Comparison of ENCODE assay signal across 13 cellular contexts in the genomic region with DNA sequence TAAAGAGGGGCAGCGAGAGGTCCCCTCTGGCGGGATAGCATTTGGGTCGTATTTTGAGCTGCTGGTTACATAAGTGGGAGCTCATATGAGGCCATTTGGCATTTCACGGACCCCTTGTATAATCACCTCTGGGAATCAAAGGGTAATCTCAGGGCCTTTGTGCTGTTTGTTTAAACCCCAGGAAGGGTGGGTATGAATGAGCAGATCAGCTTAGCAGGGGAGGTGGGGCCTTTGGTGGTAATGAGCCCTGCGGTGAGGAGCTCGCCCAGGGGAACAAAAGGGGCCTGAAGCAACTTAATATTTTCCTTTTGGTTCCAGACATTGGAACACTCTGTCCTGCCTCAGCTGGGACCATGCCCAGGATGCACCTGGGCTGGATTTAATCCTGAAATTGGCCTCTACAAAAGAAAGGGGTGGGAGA. TPM values are rescaled to one million over a fixed set of nuclear protein-coding genes. Genes with fewer than 3 reads are reported as not detected.
DNase-seq lines count a peak whose midpoint lies in the region; ATAC-seq and TF ChIP-seq lines count a peak whose summit lies in the region.
"Had no signal": no experiment of that assay in that cellular context is flagged by ENCODE, and none has a peak within 500 bp of the region (broad histone marks: within the 10 kb centered on the region; RNA-seq: fewer than 3 reads in every experiment).

No MANE protein-coding gene starts in this region.

- H3K4me3 ChIP-seq in cardiac muscle cell = no peak overlapping the region
- peak overlapping the region; percentile 4 to 8 for H3K4me3 ChIP-seq in vagina
- H3K4me3 ChIP-seq: Peyer's patch had no signal

- H3K4me1 Mint-ChIP-seq in brain (peaks cover 48% of the 10 kb centered on the region), nephron progenitor cell (peaks cover 58% of the 10 kb centered on the region)

- peak overlapping the region; percentile 13 to 49 (median 45) for H3K4me3 Mint-ChIP-seq in brain
- peak overlapping the region; percentile 67 for H3K4me3 Mint-ChIP-seq in nephron progenitor cell
- H3K4me3 Mint-ChIP-seq: stimulated activated effector memory CD8-positive, alpha-beta T cell treated with anti-CD3 and anti-CD28 coated beads, Interleukin-12 subunit alpha, Interleukin-12 subunit beta, amount 100 ng/mL, for 72 hours had no signal

- no peaks in the 10 kb centered on the region for H3K27me3 ChIP-seq in cardiac muscle cell
- H3K27me3 ChIP-seq in vagina = no peaks in the 10 kb centered on the region
- H3K27me3 ChIP-seq: Peyer's patch had no signal

- TF ChIP-seq POLR2A in vagina (IDR thresholded peaks at IDR 0.05) = no peak

- intact Hi-C loops in left cardiac atrium (cut with DNase I) = no loop called here
- intact Hi-C loops in vagina (cut with DNase I) = no loop called here

- ATAC-seq in left cardiac atrium = no peak
- no peak for ATAC-seq in GM21825 (IDR thresholded peaks at IDR 0.05; ENCODE audit: unreplicated experiment)
- ATAC-seq: stimulated activated effector memory CD8-positive, alpha-beta T cell treated with anti-CD3 and anti-CD28 coated beads, Interleukin-12 subunit alpha, Interleukin-12 subunit beta, amount 100 ng/mL, for 72 hours had no signal

- H3K36me3 ChIP-seq in cardiac muscle cell (peaks cover 6% of the 10 kb centered on the region), vagina (peaks cover 0 to 19% of the 10 kb centered on the region in 2 donors)

- H3K27ac ChIP-seq in cardiac muscle cell = peak overlapping the region; percentile 55
- H3K27ac ChIP-seq in vagina = peak overlapping the region; percentile 84
- H3K27ac ChIP-seq: Peyer's patch had no signal

- H3K27ac Mint-ChIP-seq in brain (peak overlapping the region; percentile 57 to 90 (median 66)), nephron progenitor cell (peak overlapping the region; percentile 94)
- H3K27ac Mint-ChIP-seq: stimulated activated effector memory CD8-positive, alpha-beta T cell treated with anti-CD3 and anti-CD28 coated beads, Interleukin-12 subunit alpha, Interleukin-12 subunit beta, amount 100 ng/mL, for 72 hours had no signal

- H3K27me3 Mint-ChIP-seq in brain (no peaks in the 10 kb centered on the region), nephron progenitor cell (ENCODE audit: low read depth, poor library complexity) (peaks cover 3% of the 10 kb centered on the region)

- H3K9me3 Mint-ChIP-seq in brain (peaks cover 10 to 31% (median 12%) of the 10 kb centered on the region in 5 experiments), nephron progenitor cell (peaks cover 32% of the 10 kb centered on the region)
- H3K9me3 Mint-ChIP-seq: stimulated activated effector memory CD8-positive, alpha-beta T cell treated with anti-CD3 and anti-CD28 coated beads, Interleukin-12 subunit alpha, Interleukin-12 subunit beta, amount 100 ng/mL, for 72 hours had no signal

- H3K9me3 ChIP-seq in cardiac muscle cell (ENCODE audit: low read depth) (no peaks in the 10 kb centered on the region), vagina (no peaks in the 10 kb centered on the region)
- H3K9me3 ChIP-seq: Peyer's patch had no signal

- DNase-seq in cardiac muscle cell (ENCODE audit: low read depth in 1 of 2, low spot score in 1 of 2) = no peak
- DNase-seq in left cardiac atrium = no peak
- DNase-seq in nephron progenitor cell = no peak
- DNase-seq in vagina (ENCODE audit: extremely low spot score in 2 of 2) = peak in 1 of 2 donors; percentile 84
- DNase-seq in NOMO-1 (lab: John Stamatoyannopoulos, UW; ENCODE audit: unreplicated experiment in 2 of 2) = no peak
- DNase-seq in T1000 (lab: John Stamatoyannopoulos, UW) = no peak
- DNase-seq: activated T-cell treated with anti-CD3 and anti-CD28 coated beads, Interleukin-2, amount 50 U/mL, for 1 hour; aorta; NCI-H1930; Peyer's patch had no signal

- H3K36me3 Mint-ChIP-seq in brain = peaks cover 64% of the 10 kb centered on the region
- H3K36me3 Mint-ChIP-seq in nephron progenitor cell (ENCODE audit: low read depth) = peaks cover 43% of the 10 kb centered on the region

- H3K4me1 ChIP-seq in cardiac muscle cell (ENCODE audit: low read depth) (peaks cover 12% of the 10 kb centered on the region), vagina (peaks cover 100% of the 10 kb centered on the region)

- TF ChIP-seq CTCF in cardiac muscle cell (IDR thresholded peaks at IDR 0.05; ENCODE audit: low read depth, low read length) (no peak), brain (conservative IDR thresholded peaks at IDR 0.05) (no peak), nephron progenitor cell (IDR thresholded peaks at IDR 0.05) (no peak), vagina (IDR thresholded peaks at IDR 0.05) (no peak)

RNA-seq across cellular contexts. Expression of a gene that starts 10.2 kb away (rescaled TPM):
- 33.4 and 44.7 TPM in 2 replicates for total RNA-seq in cardiac muscle cell
- polyA plus RNA-seq in cardiac muscle cell = 33.6 and 35.9 TPM in 2 replicates
- 10 to 100 TPM; 27.7 to 33.3 TPM for total RNA-seq in left cardiac atrium
- 3.2 TPM for polyA plus RNA-seq in brain (ENCODE audit: insufficient read depth, low read depth, low replicate concordance)
- 144 TPM for total RNA-seq in vagina
